In genomic region chr10:62082729-62083412, GRCh38 we compare ENCODE assay signal across 9 cellular contexts.
DNase-seq lines count a peak whose midpoint lies in the region; ATAC-seq and FAIRE-seq lines count a peak whose summit lies in the region.
"Had no signal": no experiment of that assay in that cellular context is flagged by ENCODE, and none has a peak within 500 bp of the region (broad histone marks: within the 10 kb centered on the region; RNA-seq: fewer than 3 reads in every experiment).

No MANE protein-coding gene starts in this region.

- peak; percentile 52 for DNase-seq in KG1 (lab: John Stamatoyannopoulos, UW)
- peak; percentile 40 for DNase-seq in activated naive CD4-positive, alpha-beta T cell treated with anti-CD3 and anti-CD28 coated beads, Interleukin-2, amount 50 U/mL, for 16 hours
- DNase-seq in left ventricle myocardium superior, result no peak
- DNase-seq in stimulated activated CD4-positive, alpha-beta T cell treated with anti-CD3 and anti-CD28 coated beads, Interleukin-1b, Interleukin-23, amount 100 ng/mL, for 48 hours, result peak; percentile 48
- no peak for DNase-seq in urothelium cell line (ENCODE audit: low spot score)
- DNase-seq in NCI-H1694 (lab: John Stamatoyannopoulos, UW), result no peak

- H3K27me3 ChIP-seq in BLaER1, result no peaks in the 10 kb centered on the region

- peaks cover 69% of the 10 kb centered on the region for H3K36me3 ChIP-seq in BLaER1

- no peaks in the 10 kb centered on the region for H4K20me1 ChIP-seq in BLaER1

- peak overlapping the region; percentile 67 for H3K9ac ChIP-seq in BLaER1

- intact Hi-C loops in left ventricle myocardium superior (cut with micrococcal nuclease), result loop anchor here (5.0 kb wide), 1 partner anchor 36 kb away; no protein-coding TSS in a partner anchor

- H3K27ac ChIP-seq in BLaER1, result peak overlapping the region; percentile 69

- ATAC-seq in GM19463 (IDR thresholded peaks at IDR 0.05; ENCODE audit: unreplicated experiment), result peak; percentile 48
- peak; percentile 56 for ATAC-seq in left ventricle myocardium superior

- FAIRE-seq in urothelium cell line (lab: Jason Lieb, UNC), result no peak

- peaks cover 68% of the 10 kb centered on the region for H3K4me1 ChIP-seq in BLaER1

- H3K4me2 ChIP-seq in BLaER1, result peak overlapping the region; percentile 91

- H3K9me3 ChIP-seq in BLaER1, result no peaks in the 10 kb centered on the region
- H3K9me3 ChIP-seq: HAP-1 had no signal

- peak overlapping the region; percentile 41 for H3K4me3 ChIP-seq in BLaER1
- H3K4me3 ChIP-seq: HAP-1 had no signal

Comparison
In these comparisons a context has a peak if more than half of its experiments do, and no peak if none do; other contexts are left out.
1. DNase-seq: peak in KG1 (single experiment), activated naive CD4-positive, alpha-beta T cell treated with anti-CD3 and anti-CD28 coated beads, Interleukin-2, amount 50 U/mL, for 16 hours (single experiment) and stimulated activated CD4-positive, alpha-beta T cell treated with anti-CD3 and anti-CD28 coated beads, Interleukin-1b, Interleukin-23, amount 100 ng/mL, for 48 hours (single experiment); none in left ventricle myocardium superior (single experiment), urothelium cell line (single experiment) and NCI-H1694 (single experiment).